ENCODE assay signal across 8 cellular contexts in the genomic region with DNA sequence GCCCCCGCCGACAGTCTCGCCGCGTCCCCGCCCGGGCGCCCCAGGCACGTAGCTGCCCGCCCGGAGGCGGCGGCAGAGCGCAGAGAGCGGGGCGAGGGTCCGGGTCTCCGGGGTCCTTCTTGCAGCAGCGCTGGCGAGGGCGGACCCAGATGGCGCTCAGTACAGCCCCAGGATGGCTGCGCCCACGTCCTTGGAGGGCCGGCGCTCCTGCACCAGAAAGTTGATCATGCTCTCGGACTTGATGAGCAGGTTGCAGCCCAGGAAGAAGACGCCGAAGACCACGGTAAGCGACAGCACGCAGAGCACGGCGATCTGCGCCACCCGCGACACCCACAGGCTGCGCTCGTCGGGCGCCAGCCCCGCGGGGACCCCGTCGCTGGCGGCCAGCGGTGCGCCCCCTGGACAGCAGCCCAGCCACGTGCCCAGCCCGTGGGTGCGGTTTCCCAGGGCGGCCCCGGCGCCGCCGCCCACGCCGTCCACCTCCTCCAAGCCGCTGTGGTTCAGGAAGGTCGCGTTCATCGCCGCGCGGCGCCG. TPM values are rescaled to one million over a fixed set of nuclear protein-coding genes. Genes with fewer than 3 reads are reported as not detected.
DNase-seq lines count a peak whose midpoint lies in the region; ATAC-seq and TF ChIP-seq lines count a peak whose summit lies in the region.

No MANE protein-coding gene starts in this region.

- H3K27me3 Mint-ChIP-seq in CD4-positive, alpha-beta T cell, result peaks cover 54% of the 10 kb centered on the region
- peaks cover 56% of the 10 kb centered on the region for H3K27me3 Mint-ChIP-seq in central memory CD8-positive, alpha-beta T cell
- peaks cover 77% of the 10 kb centered on the region for H3K27me3 Mint-ChIP-seq in mesothelial cell of epicardium (ENCODE audit: low read depth)

- H3K36me3 ChIP-seq in MG63 (no peaks in the 10 kb centered on the region), aorta (ENCODE audit: control insufficient read depth in 1 of 2, insufficient read depth in 2 of 2, low read length in 1 of 2) (no peaks in the 10 kb centered on the region)

- DNase-seq in CD4-positive, alpha-beta T cell, result no peak
- DNase-seq in MG63 (peak; percentile 31), mesothelial cell of epicardium (ENCODE audit: low spot score in 2 of 2, unreplicated experiment in 2 of 2) (no peak), aorta (no peak), NCI-H2196 (lab: John Stamatoyannopoulos, UW; ENCODE audit: unreplicated experiment) (no peak)
- DNase-seq in central memory CD8-positive, alpha-beta T cell (ENCODE audit: low spot score in 2 of 2), result no peak

- POLR2A ChIA-PET in CD4-positive, alpha-beta T cell (lab: Charles Lee), result no interaction called here

- peaks cover 33% of the 10 kb centered on the region for H3K27me3 ChIP-seq in CD4-positive, alpha-beta T cell (ENCODE audit: control insufficient read depth, insufficient read depth, low read length)
- H3K27me3 ChIP-seq in MG63 (peaks cover 17% of the 10 kb centered on the region), aorta (ENCODE audit: control insufficient read depth in 1 of 2, insufficient read depth in 2 of 2, low read length in 1 of 2) (no peaks in the 10 kb centered on the region)

- H3K9me3 ChIP-seq in CD4-positive, alpha-beta T cell (ENCODE audit: control insufficient read depth, low read length), result no peaks in the 10 kb centered on the region
- no peaks in the 10 kb centered on the region for H3K9me3 ChIP-seq in MG63
- H3K9me3 ChIP-seq in aorta (ENCODE audit: control insufficient read depth, low read length), result no peaks in the 10 kb centered on the region

- H3K9me3 Mint-ChIP-seq in CD4-positive, alpha-beta T cell, result no peaks in the 10 kb centered on the region
- no peaks in the 10 kb centered on the region for H3K9me3 Mint-ChIP-seq in central memory CD8-positive, alpha-beta T cell
- H3K9me3 Mint-ChIP-seq in mesothelial cell of epicardium, result no peaks in the 10 kb centered on the region

- no peak for TF ChIP-seq CTCF in CD4-positive, alpha-beta T cell (IDR thresholded peaks at IDR 0.05)
- TF ChIP-seq CTCF in mesothelial cell of epicardium (IDR thresholded peaks at IDR 0.05; ENCODE audit: unreplicated experiment), result no peak

- H3K4me3 Mint-ChIP-seq in CD4-positive, alpha-beta T cell, result no peak overlapping the region
- H3K4me3 Mint-ChIP-seq in central memory CD8-positive, alpha-beta T cell, result peak overlapping the region; percentile 76
- peak overlapping the region; percentile 61 for H3K4me3 Mint-ChIP-seq in mesothelial cell of epicardium

- H3K4me3 ChIP-seq in MG63 (peak overlapping the region; percentile 54), aorta (ENCODE audit: low read length in 2 of 2) (peak overlapping the region; percentile 48 to 54)

- CTCF ChIA-PET in CD4-positive, alpha-beta T cell (lab: Charles Lee), result interaction anchor here (1.0 kb wide), 1 partner anchor 23 kb away, joined by 5 read pairs; no protein-coding TSS in a partner anchor

- H3K4me1 Mint-ChIP-seq in CD4-positive, alpha-beta T cell (ENCODE audit: low read depth), result peaks cover 19% of the 10 kb centered on the region
- H3K4me1 Mint-ChIP-seq in central memory CD8-positive, alpha-beta T cell, result peaks cover 15% of the 10 kb centered on the region
- H3K4me1 Mint-ChIP-seq in mesothelial cell of epicardium, result peaks cover 9% of the 10 kb centered on the region

- no peak overlapping the region for H3K27ac ChIP-seq in CD4-positive, alpha-beta T cell (ENCODE audit: low read depth, low read length)
- no peak overlapping the region for H3K27ac ChIP-seq in aorta (ENCODE audit: low read depth in 1 of 2, low read length in 2 of 2)

- H3K27ac Mint-ChIP-seq in CD4-positive, alpha-beta T cell, result no peak overlapping the region
- H3K27ac Mint-ChIP-seq in central memory CD8-positive, alpha-beta T cell (ENCODE audit: low read depth), result no peak overlapping the region
- no peak overlapping the region for H3K27ac Mint-ChIP-seq in mesothelial cell of epicardium

- peak; percentile 34 for ATAC-seq in CD4-positive, alpha-beta T cell (ENCODE audit: poor library complexity)
- ATAC-seq in central memory CD8-positive, alpha-beta T cell (replicated peaks; ENCODE audit: extremely low read depth, poor library complexity, severe bottlenecking), result no peak
- ATAC-seq in aorta (ENCODE audit: low FRiP score) (peak; percentile 60), HG02642 (IDR thresholded peaks at IDR 0.05; ENCODE audit: poor library complexity, unreplicated experiment) (no peak), GM18868 (IDR thresholded peaks at IDR 0.05; ENCODE audit: unreplicated experiment) (no peak)

- intact Hi-C loops in CD4-positive, alpha-beta T cell (cut with DNase I, micrococcal nuclease), result no loop called here
- intact Hi-C loops in aorta (cut with DNase I), result no loop called here

- H3K4me1 ChIP-seq in aorta (ENCODE audit: control insufficient read depth in 1 of 2, insufficient read depth in 2 of 2, low read length in 2 of 2), result no peaks in the 10 kb centered on the region

- 1 to 2% methylated on average over 57 to 67 of the region's 67 CpGs for WGBS in aorta, 2 donors

- H3K36me3 Mint-ChIP-seq in CD4-positive, alpha-beta T cell (ENCODE audit: low read depth), result peaks cover 1% of the 10 kb centered on the region
- H3K36me3 Mint-ChIP-seq in central memory CD8-positive, alpha-beta T cell (ENCODE audit: insufficient read depth), result peaks cover 1% of the 10 kb centered on the region
- no peaks in the 10 kb centered on the region for H3K36me3 Mint-ChIP-seq in mesothelial cell of epicardium

RNA-seq across cellular contexts. Expression of gene RPRML, which starts 0.5 kb away (rescaled TPM):
- total RNA-seq in CD4-positive, alpha-beta T cell, result not detected
- total RNA-seq in MG63 (2014; rRNA removed; shearing (Covaris generic); ENCODE audit: low replicate concordance), result 0.42 and 2.2 TPM in 2 replicates
- not detected in 3 replicates for total RNA-seq in mesothelial cell of epicardium
- total RNA-seq in aorta, result 1 to 10 TPM in 1 of 2 donors, not detected in 1; 1.4 TPM
- under 1 TPM in 1 of 2 donors, not detected in 1; 0.84 TPM for polyA plus RNA-seq in aorta

RNA-seq across cellular contexts. Expression of gene GOSR2, which starts 55.6 kb away (rescaled TPM):
- 10 to 100 TPM; 46.6 to 51.7 TPM for total RNA-seq in CD4-positive, alpha-beta T cell
- 27.1 and 32.2 TPM in 2 replicates for total RNA-seq in MG63 (2014; rRNA removed; shearing (Covaris generic); ENCODE audit: low replicate concordance)
- total RNA-seq in mesothelial cell of epicardium, result 87.3 to 90.9 TPM (median 88.4 TPM) in 3 replicates
- total RNA-seq in aorta, result 10 to 100 TPM; 57.1 to 62.9 TPM
- 10 to 100 TPM; 23.4 to 32.1 TPM for polyA plus RNA-seq in aorta

Comparison
In these comparisons a context has a peak if more than half of its experiments do, and no peak if none do; other contexts are left out.
1. ATAC-seq: peak in CD4-positive, alpha-beta T cell (single experiment) and aorta (single experiment); none in central memory CD8-positive, alpha-beta T cell (single experiment), HG02642 (single experiment) and GM18868 (single experiment).